Comparison of ENCODE assay signal across 7 cellular contexts in genomic region chr1:206508130-206508884, GRCh38. TPM values are rescaled to one million over a fixed set of nuclear protein-coding genes. Genes with fewer than 3 reads are reported as not detected.
DNase-seq lines count a peak whose midpoint lies in the region; ATAC-seq lines count a peak whose summit lies in the region.

No MANE protein-coding gene starts in this region.

- no peak overlapping the region for H3K27ac ChIP-seq in HUES6 (ENCODE audit: low read depth, low read length)

- H3K9ac ChIP-seq in HUES6 (ENCODE audit: low read length) = no peak overlapping the region

- H3K4me3 ChIP-seq in HUES6 (ENCODE audit: low read depth, low read length) = peak overlapping the region; percentile 73

- peak overlapping the region; percentile 71 for H3K4me3 Mint-ChIP-seq in activated naive CD8-positive, alpha-beta T cell treated with anti-CD3 and anti-CD28 coated beads, Interleukin-2, amount 50 U/mL, for 24 hours
- H3K4me3 Mint-ChIP-seq in immature natural killer cell = peak overlapping the region; percentile 63 to 83 (median 77)
- peak overlapping the region; percentile 73 for H3K4me3 Mint-ChIP-seq in stimulated activated memory B cell treated with anti-CD40 and anti-IgM and Interleukin-4, amounts not matched to agents 10 μg/mL and 1 μg/mL and 100 μg/mL, for 72 hours

- no peak for ATAC-seq in activated naive CD8-positive, alpha-beta T cell treated with anti-CD3 and anti-CD28 coated beads, Interleukin-2, amount 50 U/mL, for 24 hours
- ATAC-seq in stimulated activated memory B cell treated with anti-CD40 and anti-IgM and Interleukin-4, amounts not matched to agents 10 μg/mL and 1 μg/mL and 100 μg/mL, for 72 hours = no peak
- ATAC-seq in HG03135 (IDR thresholded peaks at IDR 0.05; ENCODE audit: unreplicated experiment) = no peak

- no peaks in the 10 kb centered on the region for H3K36me3 Mint-ChIP-seq in activated naive CD8-positive, alpha-beta T cell treated with anti-CD3 and anti-CD28 coated beads, Interleukin-2, amount 50 U/mL, for 24 hours (ENCODE audit: low read depth)
- H3K36me3 Mint-ChIP-seq in immature natural killer cell = no peaks in the 10 kb centered on the region
- H3K36me3 Mint-ChIP-seq in stimulated activated memory B cell treated with anti-CD40 and anti-IgM and Interleukin-4, amounts not matched to agents 10 μg/mL and 1 μg/mL and 100 μg/mL, for 72 hours = no peaks in the 10 kb centered on the region

- no peak overlapping the region for H3K27ac Mint-ChIP-seq in activated naive CD8-positive, alpha-beta T cell treated with anti-CD3 and anti-CD28 coated beads, Interleukin-2, amount 50 U/mL, for 24 hours
- peak overlapping the region in 5 of 6 donors; percentile 39 to 86 (median 64) for H3K27ac Mint-ChIP-seq in immature natural killer cell
- no peak overlapping the region for H3K27ac Mint-ChIP-seq in stimulated activated memory B cell treated with anti-CD40 and anti-IgM and Interleukin-4, amounts not matched to agents 10 μg/mL and 1 μg/mL and 100 μg/mL, for 72 hours

- no peaks in the 10 kb centered on the region for H3K9me3 ChIP-seq in HUES6 (ENCODE audit: control insufficient read depth, insufficient read depth, low read depth, low read length)

- no peak for DNase-seq in activated naive CD8-positive, alpha-beta T cell treated with anti-CD3 and anti-CD28 coated beads, Interleukin-2, amount 50 U/mL, for 24 hours
- DNase-seq in immature natural killer cell (no peak), T-helper 9 cell (no peak)
- DNase-seq in activated CD4-positive, CD25-positive, alpha-beta regulatory T cell treated with anti-CD3 and anti-CD28 coated beads, Interleukin-2, amount 50 U/mL, for 72 hours = no peak

- H3K27me3 ChIP-seq in HUES6 (ENCODE audit: control insufficient read depth, insufficient read depth, low read length) = peaks cover 84% of the 10 kb centered on the region

- no peaks in the 10 kb centered on the region for H3K36me3 ChIP-seq in HUES6 (ENCODE audit: control insufficient read depth, insufficient read depth, low read length)

- peaks cover 37% of the 10 kb centered on the region for H3K27me3 Mint-ChIP-seq in activated naive CD8-positive, alpha-beta T cell treated with anti-CD3 and anti-CD28 coated beads, Interleukin-2, amount 50 U/mL, for 24 hours
- H3K27me3 Mint-ChIP-seq in immature natural killer cell (ENCODE audit: low read depth in 3 of 3) = peaks cover 11 to 15% (median 12%) of the 10 kb centered on the region in 3 donors
- H3K27me3 Mint-ChIP-seq in stimulated activated memory B cell treated with anti-CD40 and anti-IgM and Interleukin-4, amounts not matched to agents 10 μg/mL and 1 μg/mL and 100 μg/mL, for 72 hours = peaks cover 20% of the 10 kb centered on the region

- H3K4me1 ChIP-seq in HUES6 (ENCODE audit: control insufficient read depth, insufficient read depth, low read length) = peaks cover 11% of the 10 kb centered on the region; the same call in 1 of the 2 replicates

- no peaks in the 10 kb centered on the region for H3K9me3 Mint-ChIP-seq in activated naive CD8-positive, alpha-beta T cell treated with anti-CD3 and anti-CD28 coated beads, Interleukin-2, amount 50 U/mL, for 24 hours
- H3K9me3 Mint-ChIP-seq in immature natural killer cell = no peaks in the 10 kb centered on the region
- no peaks in the 10 kb centered on the region for H3K9me3 Mint-ChIP-seq in stimulated activated memory B cell treated with anti-CD40 and anti-IgM and Interleukin-4, amounts not matched to agents 10 μg/mL and 1 μg/mL and 100 μg/mL, for 72 hours

- H3K4me1 Mint-ChIP-seq in activated naive CD8-positive, alpha-beta T cell treated with anti-CD3 and anti-CD28 coated beads, Interleukin-2, amount 50 U/mL, for 24 hours = peaks cover 49% of the 10 kb centered on the region
- peaks cover 42 to 49% of the 10 kb centered on the region in 2 donors for H3K4me1 Mint-ChIP-seq in immature natural killer cell
- H3K4me1 Mint-ChIP-seq in stimulated activated memory B cell treated with anti-CD40 and anti-IgM and Interleukin-4, amounts not matched to agents 10 μg/mL and 1 μg/mL and 100 μg/mL, for 72 hours = peaks cover 42% of the 10 kb centered on the region

RNA-seq across cellular contexts. Expression of gene RASSF5, which starts 1.0 kb away (rescaled TPM):
- 100 to 1,000 TPM; 218 to 459 (median 310) TPM for polyA plus RNA-seq in immature natural killer cell

RNA-seq across cellular contexts. Expression of gene IKBKE, which starts 38.0 kb away (rescaled TPM):
- 10 to 100 TPM; 21.1 to 29.7 (median 28.3) TPM for polyA plus RNA-seq in immature natural killer cell

Comparison
In these comparisons a context has a peak if more than half of its experiments do, and no peak if none do; other contexts are left out.
1. H3K27ac Mint-ChIP-seq: peak in immature natural killer cell (5 of 6); none in activated naive CD8-positive, alpha-beta T cell treated with anti-CD3 and anti-CD28 coated beads, Interleukin-2, amount 50 U/mL, for 24 hours (single experiment) and stimulated activated memory B cell treated with anti-CD40 and anti-IgM and Interleukin-4, amounts not matched to agents 10 μg/mL and 1 μg/mL and 100 μg/mL, for 72 hours (single experiment).
2. Peak in every context shown above with its lines, with median percentiles within 50 percentile points of each other: H3K4me3 Mint-ChIP-seq.